21 cellular contexts compared by ENCODE assay signal in the genomic region with DNA sequence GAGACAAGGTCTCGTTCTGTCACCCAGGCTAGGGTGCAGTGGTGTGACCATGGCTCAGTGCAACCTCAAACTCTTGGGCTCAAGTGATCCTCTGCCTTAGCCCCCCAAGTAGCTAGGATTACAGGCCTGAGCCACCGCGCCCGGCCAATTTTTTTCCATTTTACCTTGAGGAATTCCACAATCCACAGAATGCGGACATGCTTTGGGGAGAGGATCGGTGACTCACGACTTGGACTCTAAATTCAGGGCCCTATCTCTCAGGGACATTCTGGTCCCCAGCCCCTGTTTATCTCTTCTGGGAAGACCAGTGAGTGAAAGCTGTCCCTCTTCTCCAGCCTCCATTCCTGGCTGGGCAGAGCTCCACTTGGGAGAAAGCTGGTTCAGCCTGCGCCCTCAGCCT. TPM values are rescaled to one million over a fixed set of nuclear protein-coding genes. Genes with fewer than 3 reads are reported as not detected.
"Had no signal": no experiment of that assay in that cellular context is flagged by ENCODE, and none has a peak within 500 bp of the region (broad histone marks: within the 10 kb centered on the region; RNA-seq: fewer than 3 reads in every experiment).

No MANE protein-coding gene starts in this region.

- ATAC-seq: activated CD4-positive, CD25-positive, alpha-beta regulatory T cell treated with anti-CD3 and anti-CD28 coated beads, Interleukin-2, amount 50 U/mL, for 24 hours; effector memory CD8-positive, alpha-beta T cell; right lobe of liver; stimulated activated naive CD8-positive, alpha-beta T cell treated with anti-CD3 and anti-CD28 coated beads, Interleukin-15, amount 100 ng/mL, for 72 hours had no signal

- H3K4me3 ChIP-seq: breast epithelium, ovary, right lobe of liver, upper lobe of left lung had no signal

- H3K27ac ChIP-seq: breast epithelium, epithelial cell of prostate, ovary, right lobe of liver, upper lobe of left lung had no signal

- H3K4me1 ChIP-seq: right lobe of liver had no signal

- H3K36me3 ChIP-seq: breast epithelium, ovary, right lobe of liver, upper lobe of left lung had no signal

- H3K9me3 ChIP-seq: breast epithelium, ovary, right lobe of liver, upper lobe of left lung had no signal

- DNase-seq: aorta; cerebellar nuclear complex; effector memory CD8-positive, alpha-beta T cell; foreskin melanocyte; head of caudate nucleus; ovary; right lobe of liver; stimulated activated naive CD8-positive, alpha-beta T cell treated with anti-CD3 and anti-CD28 coated beads, Interleukin-15, amount 100 ng/mL, for 72 hours; T1000; upper lobe of left lung had no signal

- H3K9me3 Mint-ChIP-seq: activated T-helper 1 cell treated with anti-CD3 and anti-CD28 coated beads, Interleukin-12 subunit alpha, Interleukin-12 subunit beta, Interleukin-2, Interleukin-4 antibody, amounts not matched to agents 30 ng/mL and 10 ng/mL and 1 ng/mL, durations not matched to agents 14 hours and 24 hours and 36 hours; dendritic cell treated with granulocyte-macrophage colony-stimulating factor and Interleukin-4, amounts not matched to agents 40 ng/mL and 50 ng/mL, for 4 days; effector memory CD8-positive, alpha-beta T cell; neural crest cell; stimulated activated naive CD8-positive, alpha-beta T cell treated with anti-CD3 and anti-CD28 coated beads, Interleukin-15, amount 100 ng/mL, for 72 hours had no signal

- H3K4me3 Mint-ChIP-seq: activated T-helper 1 cell treated with anti-CD3 and anti-CD28 coated beads, Interleukin-12 subunit alpha, Interleukin-12 subunit beta, Interleukin-2, Interleukin-4 antibody, amounts not matched to agents 30 ng/mL and 10 ng/mL and 1 ng/mL, durations not matched to agents 14 hours and 24 hours and 36 hours; dendritic cell treated with granulocyte-macrophage colony-stimulating factor and Interleukin-4, amounts not matched to agents 40 ng/mL and 50 ng/mL, for 4 days; neural crest cell; stimulated activated naive CD8-positive, alpha-beta T cell treated with anti-CD3 and anti-CD28 coated beads, Interleukin-15, amount 100 ng/mL, for 72 hours had no signal

- H3K27ac Mint-ChIP-seq: activated T-helper 1 cell treated with anti-CD3 and anti-CD28 coated beads, Interleukin-12 subunit alpha, Interleukin-12 subunit beta, Interleukin-2, Interleukin-4 antibody, amounts not matched to agents 30 ng/mL and 10 ng/mL and 1 ng/mL, durations not matched to agents 14 hours and 24 hours and 36 hours; dendritic cell treated with granulocyte-macrophage colony-stimulating factor and Interleukin-4, amounts not matched to agents 40 ng/mL and 50 ng/mL, for 4 days had no signal

- H3K27me3 ChIP-seq: breast epithelium, ovary, right lobe of liver, upper lobe of left lung had no signal

RNA-seq across cellular contexts. Expression of a gene that starts 5.2 kb away (rescaled TPM):
- total RNA-seq: activated CD8-positive, alpha-beta memory T cell treated with anti-CD3 and anti-CD28 coated beads for 36 hours; activated T-helper 1 cell treated with anti-CD3 and anti-CD28 coated beads, Interleukin-12 subunit alpha, Interleukin-12 subunit beta, Interleukin-2, Interleukin-4 antibody, amounts not matched to agents 30 ng/mL and 10 ng/mL and 1 ng/mL, durations not matched to agents 14 hours and 24 hours and 36 hours; aorta; fibroblast of lung; neural crest cell; pulmonary artery endothelial cell; temporal lobe; upper lobe of left lung had no signal
- polyA plus RNA-seq: fibroblast of lung, liver, ovary had no signal

RNA-seq across cellular contexts. Expression of a gene that starts 38.7 kb away (rescaled TPM):
- total RNA-seq: activated CD8-positive, alpha-beta memory T cell treated with anti-CD3 and anti-CD28 coated beads for 36 hours; activated T-helper 1 cell treated with anti-CD3 and anti-CD28 coated beads, Interleukin-12 subunit alpha, Interleukin-12 subunit beta, Interleukin-2, Interleukin-4 antibody, amounts not matched to agents 30 ng/mL and 10 ng/mL and 1 ng/mL, durations not matched to agents 14 hours and 24 hours and 36 hours; aorta; breast epithelium; fibroblast of lung; liver; neural crest cell; ovary; pulmonary artery endothelial cell; right lobe of liver; temporal lobe; upper lobe of left lung had no signal
- polyA plus RNA-seq: aorta, fibroblast of lung, liver, ovary had no signal
